In the genomic region with DNA sequence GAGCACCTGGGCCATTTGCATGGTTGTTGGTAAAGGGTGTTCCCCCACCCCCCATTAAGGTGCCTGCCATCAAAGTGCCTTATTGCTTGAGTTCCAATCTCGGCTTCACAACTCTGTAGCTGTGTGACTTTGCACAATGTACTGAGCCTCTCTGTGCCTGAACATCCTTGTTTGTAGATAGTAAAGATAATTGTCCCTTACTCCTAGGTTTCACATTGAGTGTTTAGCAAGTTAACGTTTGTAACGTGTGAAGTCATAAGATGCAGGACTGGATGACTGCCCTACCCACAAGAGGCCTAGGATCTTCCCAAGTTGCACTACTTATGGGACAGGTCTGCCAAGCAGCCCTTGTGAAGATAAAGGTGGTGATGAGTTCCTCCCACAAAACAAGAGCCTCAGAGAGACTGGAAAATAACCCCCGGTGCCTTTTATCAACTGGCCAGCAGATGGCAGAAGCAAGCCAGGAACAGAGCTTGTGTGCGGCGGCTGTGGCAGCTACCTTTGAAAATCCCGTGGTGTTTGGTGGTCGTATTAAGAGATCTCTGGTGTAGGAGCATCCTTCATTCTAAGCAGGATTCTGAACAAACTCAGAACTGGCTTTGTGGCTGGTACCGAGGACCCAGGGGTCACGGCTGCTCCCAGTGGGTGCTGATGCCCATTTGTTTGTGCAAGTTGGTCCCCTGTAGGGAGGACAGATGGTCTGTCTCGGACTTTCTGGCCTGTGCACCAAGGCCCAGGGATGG, we compare ENCODE assay signal across 8 cellular contexts.
A peak's percentile ranks its signal among the peaks of the same experiment; 100 is the strongest.
DNase-seq lines count a peak whose midpoint lies in the region; ATAC-seq, FAIRE-seq and TF ChIP-seq lines count a peak whose summit lies in the region.

No MANE protein-coding gene starts in this region.

- FAIRE-seq in D721Med (lab: Jason Lieb, UNC), result no peak

- WGBS in transverse colon (ENCODE audit: low coverage in 1 of 2), 2 donors, result 15% methylated on average over 11 of the region's 11 CpGs; no CpG with 5 or more reads in 1 of the 2 donors

- H3K4me1 Mint-ChIP-seq in activated T-helper 2 cell treated with anti-CD3 and anti-CD28 coated beads, Interferon-gamma antibody, Interleukin-2, Interleukin-4, amounts not matched to agents 10 μg/mL and 5 μg/mL and 100 μg/mL, durations not matched to agents 14 hours and 24 hours and 36 hours (ENCODE audit: low read depth), result peaks cover 38% of the 10 kb centered on the region

- H3K9me3 Mint-ChIP-seq in activated T-helper 2 cell treated with anti-CD3 and anti-CD28 coated beads, Interferon-gamma antibody, Interleukin-2, Interleukin-4, amounts not matched to agents 10 μg/mL and 5 μg/mL and 100 μg/mL, durations not matched to agents 14 hours and 24 hours and 36 hours, result no peaks in the 10 kb centered on the region

- peaks cover 5% of the 10 kb centered on the region for H3K27me3 Mint-ChIP-seq in activated T-helper 2 cell treated with anti-CD3 and anti-CD28 coated beads, Interferon-gamma antibody, Interleukin-2, Interleukin-4, amounts not matched to agents 10 μg/mL and 5 μg/mL and 100 μg/mL, durations not matched to agents 14 hours and 24 hours and 36 hours (ENCODE audit: low read depth)

- peak overlapping the region; percentile 66; the same call in 1 of the 2 replicates for H3K27ac ChIP-seq in RWPE1
- no peak overlapping the region for H3K27ac ChIP-seq in transverse colon

- no peaks in the 10 kb centered on the region for H3K9me3 ChIP-seq in MG63
- H3K9me3 ChIP-seq in transverse colon, result no peaks in the 10 kb centered on the region

- TF ChIP-seq EP300 in transverse colon (IDR thresholded peaks at IDR 0.05; ENCODE audit: low read depth), result no peak

- intact Hi-C loops in activated T-helper 2 cell treated with anti-CD3 and anti-CD28 coated beads, Interferon-gamma antibody, Interleukin-2, Interleukin-4, amounts not matched to agents 10 μg/mL and 5 μg/mL and 100 μg/mL, durations not matched to agents 14 hours and 24 hours and 36 hours (cut with micrococcal nuclease), result loop anchor here (2.0 to 10.0 kb wide), 3 partner anchors 116 to 1065 kb away; a partner anchor contains a TSS
- intact Hi-C loops in transverse colon (cut with DNase I; ENCODE audit: low total_unique reads), result no loop called here

- H3K4me3 ChIP-seq in MG63 (no peak overlapping the region), foreskin fibroblast (ENCODE audit: low read depth in 1 of 2, low read length in 2 of 2) (no peak overlapping the region), transverse colon (no peak overlapping the region)

- peak overlapping the region; percentile 85 for H3K27ac Mint-ChIP-seq in activated T-helper 2 cell treated with anti-CD3 and anti-CD28 coated beads, Interferon-gamma antibody, Interleukin-2, Interleukin-4, amounts not matched to agents 10 μg/mL and 5 μg/mL and 100 μg/mL, durations not matched to agents 14 hours and 24 hours and 36 hours

- peak; percentile 53 for ATAC-seq in GM21619 (IDR thresholded peaks at IDR 0.05; ENCODE audit: unreplicated experiment)
- ATAC-seq in omental fat pad (ENCODE audit: low FRiP score), result peak; percentile 22

- CTCF ChIA-PET in RWPE1 (lab: Yijun Ruan, JAX), result interaction anchor here (0.5 to 4.0 kb wide), 35 partner anchors 9 to 1864 kb away, joined by 3 to 30 read pairs (median 4); no protein-coding TSS in a partner anchor

- H3K4me3 Mint-ChIP-seq in activated T-helper 2 cell treated with anti-CD3 and anti-CD28 coated beads, Interferon-gamma antibody, Interleukin-2, Interleukin-4, amounts not matched to agents 10 μg/mL and 5 μg/mL and 100 μg/mL, durations not matched to agents 14 hours and 24 hours and 36 hours (ENCODE audit: low read depth), result peak overlapping the region; percentile 70

- POLR2A ChIA-PET in RWPE1 (lab: Yijun Ruan, JAX; ENCODE audit: low non-redundant PET), result no interaction called here

- peaks cover 2% of the 10 kb centered on the region for H3K27me3 ChIP-seq in MG63
- H3K27me3 ChIP-seq in transverse colon, result peaks cover 18% of the 10 kb centered on the region

- peaks cover 0 to 6% (median 0%) of the 10 kb centered on the region in 4 donors for H3K4me1 ChIP-seq in transverse colon

- no peak for TF ChIP-seq POLR2A in transverse colon (IDR thresholded peaks at IDR 0.05)

- peak; percentile 61 for DNase-seq in D721Med (ENCODE audit: insufficient read length, low spot score)
- peak; percentile 34 for DNase-seq in MG63
- peak; percentile 93 for DNase-seq in RWPE1 (ENCODE audit: low spot score)
- peak; percentile 57 for DNase-seq in activated T-helper 2 cell treated with anti-CD3 and anti-CD28 coated beads, Interferon-gamma antibody, Interleukin-2, Interleukin-4, amounts not matched to agents 10 μg/mL and 5 μg/mL and 100 μg/mL, durations not matched to agents 14 hours and 24 hours and 36 hours (ENCODE audit: low spot score)
- peak; percentile 64 to 83 for DNase-seq in foreskin fibroblast
- DNase-seq in omental fat pad (ENCODE audit: low spot score), result no peak
- DNase-seq in transverse colon, result peak; percentile 52

- TF ChIP-seq CTCF in D721Med (IDR thresholded peaks at IDR 0.05; ENCODE audit: insufficient read depth, missing control alignments), result peak; percentile 90
- TF ChIP-seq CTCF in RWPE1 (conservative IDR thresholded peaks at IDR 0.05; ENCODE audit: low read depth), result peak; percentile 99
- peak; percentile 84 for TF ChIP-seq CTCF in foreskin fibroblast (IDR thresholded peaks at IDR 0.05; ENCODE audit: low read depth, low read length)
- no peak for TF ChIP-seq CTCF in omental fat pad (IDR thresholded peaks at IDR 0.05)
- peak; percentile 58 to 88 (median 71) for TF ChIP-seq CTCF in transverse colon (IDR thresholded peaks at IDR 0.05)

- no peaks in the 10 kb centered on the region for H3K36me3 ChIP-seq in MG63
- H3K36me3 ChIP-seq in transverse colon, result no peaks in the 10 kb centered on the region

- in situ Hi-C loops in transverse colon (cut with MboI; ENCODE audit: low pct_ligation_motif_present in 1 of 4, low pct_unique_long_range_greater_than_20kb in 1 of 4, low sequenced_read_pairs in 3 of 4), result no loop called here

- H3K36me3 Mint-ChIP-seq in activated T-helper 2 cell treated with anti-CD3 and anti-CD28 coated beads, Interferon-gamma antibody, Interleukin-2, Interleukin-4, amounts not matched to agents 10 μg/mL and 5 μg/mL and 100 μg/mL, durations not matched to agents 14 hours and 24 hours and 36 hours (ENCODE audit: low read depth), result no peaks in the 10 kb centered on the region

Comparison
In these comparisons a context has a peak if more than half of its experiments do, and no peak if none do; other contexts are left out.
1. CTCF ChIP-seq: peak in D721Med (single experiment), RWPE1 (single experiment), foreskin fibroblast (single experiment) and transverse colon (5 of 5); none in omental fat pad (0 of 3).